29 cellular contexts compared by ENCODE assay signal in genomic region chr3:128430276-128430675, GRCh38. TPM values are rescaled to one million over a fixed set of nuclear protein-coding genes. Genes with fewer than 3 reads are reported as not detected.
"Had no signal": no experiment of that assay in that cellular context is flagged by ENCODE, and none has a peak within 500 bp of the region (broad histone marks: within the 10 kb centered on the region; RNA-seq: fewer than 3 reads in every experiment).

No MANE protein-coding gene starts in this region.

- H3K4me3 ChIP-seq: cardiac muscle cell, PC-9 had no signal

- H3K9me3 Mint-ChIP-seq: activated CD4-positive, alpha-beta memory T cell treated with anti-CD3 and anti-CD28 coated beads, Interleukin-2, amount 10 ng/mL, durations not matched to agents 7 days and 5 days; activated naive CD4-positive, alpha-beta T cell treated with anti-CD3 and anti-CD28 coated beads for 36 hours; activated T-helper 17 cell treated with anti-CD3 and anti-CD28 coated beads, Interleukin-2, amount 50 U/mL, for 72 hours; T-cell had no signal

- ATAC-seq: activated T-helper 17 cell treated with anti-CD3 and anti-CD28 coated beads, Interleukin-2, amount 50 U/mL, for 72 hours; T-cell had no signal

- H3K4me2 ChIP-seq: PC-9 had no signal

- DNase-seq: activated CD4-positive, alpha-beta memory T cell treated with anti-CD3 and anti-CD28 coated beads, Interleukin-2, amount 10 ng/mL, durations not matched to agents 7 days and 5 days; activated CD4-positive, alpha-beta T cell treated with anti-CD3 and anti-CD28 coated beads, Interleukin-2, amount 50 U/mL, for 1 hour; activated CD4-positive, CD25-positive, alpha-beta regulatory T cell; activated gamma-delta T cell; activated naive CD4-positive, alpha-beta T cell treated with anti-CD3 and anti-CD28 coated beads for 36 hours; activated T-cell treated with anti-CD3 and anti-CD28 coated beads for 4 hours; activated T-cell treated with anti-CD3 and anti-CD28 coated beads, Interleukin-2, amount 50 U/mL, for 48 hours; amygdala; cerebellar nuclear complex; Kasumi-1; KBM-7; NCI-H1092; NCI-H1436; NCI-H1694 treated with DMSO at 0.1 percent for 48 hours; NCI-H2029 treated with DMSO at 0.1 percent for 48 hours; NCI-H510A treated with DMSO at 0.1 percent for 48 hours; SHP77 treated with DMSO at 0.1 percent for 48 hours; T-cell; T-helper 2 cell; T1000 had no signal

- H2AFZ ChIP-seq: PC-9 had no signal

- H3K27ac ChIP-seq: cardiac muscle cell, PC-9 had no signal

- H3K27ac Mint-ChIP-seq: activated CD4-positive, alpha-beta memory T cell treated with anti-CD3 and anti-CD28 coated beads, Interleukin-2, amount 10 ng/mL, durations not matched to agents 7 days and 5 days; activated naive CD4-positive, alpha-beta T cell treated with anti-CD3 and anti-CD28 coated beads for 36 hours; activated naive CD8-positive, alpha-beta T cell; activated T-helper 17 cell treated with anti-CD3 and anti-CD28 coated beads, Interleukin-2, amount 50 U/mL, for 72 hours; T-cell had no signal

- FAIRE-seq: astrocyte, TTC549 had no signal

- H3K36me3 Mint-ChIP-seq: brain, T-cell had no signal

- H3K36me3 ChIP-seq: cardiac muscle cell had no signal

- H3K4me3 Mint-ChIP-seq: activated CD4-positive, alpha-beta memory T cell treated with anti-CD3 and anti-CD28 coated beads, Interleukin-2, amount 10 ng/mL, durations not matched to agents 7 days and 5 days; activated naive CD4-positive, alpha-beta T cell treated with anti-CD3 and anti-CD28 coated beads for 36 hours; activated naive CD8-positive, alpha-beta T cell; activated T-helper 17 cell treated with anti-CD3 and anti-CD28 coated beads, Interleukin-2, amount 50 U/mL, for 72 hours; T-cell had no signal

RNA-seq across cellular contexts. Expression of gene DNAJB8, which starts 36.4 kb away (rescaled TPM):
- total RNA-seq: activated CD4-positive, alpha-beta memory T cell treated with anti-CD3 and anti-CD28 coated beads, Interleukin-2, amount 10 ng/mL, durations not matched to agents 7 days and 5 days; activated CD8-positive, alpha-beta memory T cell treated with anti-CD3 and anti-CD28 coated beads for 36 hours; activated naive CD4-positive, alpha-beta T cell treated with anti-CD3 and anti-CD28 coated beads for 36 hours; activated T-helper 17 cell treated with anti-CD3 and anti-CD28 coated beads, Interleukin-2, amount 50 U/mL, for 72 hours; astrocyte; cardiac muscle cell; PC-9; SK-MEL-5; T-cell had no signal
- polyA plus RNA-seq: cardiac muscle cell had no signal
